ENCODE assay signal across 10 cellular contexts in genomic region chr2:75431757-75432156, GRCh38.
DNase-seq lines count a peak whose midpoint lies in the region; ATAC-seq, FAIRE-seq and TF ChIP-seq lines count a peak whose summit lies in the region.
"Had no signal": no experiment of that assay in that cellular context is flagged by ENCODE, and none has a peak within 500 bp of the region (broad histone marks: within the 10 kb centered on the region; RNA-seq: fewer than 3 reads in every experiment).

No MANE protein-coding gene starts in this region.

- CTCF ChIA-PET in RWPE1 (lab: Yijun Ruan, JAX), result no interaction called here

- H3K36me3 Mint-ChIP-seq in stimulated activated effector memory CD8-positive, alpha-beta T cell treated with anti-CD3 and anti-CD28 coated beads, Interleukin-12 subunit alpha, Interleukin-12 subunit beta, amount 100 ng/mL, for 72 hours, result no peaks in the 10 kb centered on the region

- DNase-seq in GM18507 (ENCODE audit: extremely low spot score, insufficient read length, low read depth) (no peak), epithelial cell of proximal tubule (ENCODE audit: low read depth) (peak; percentile 40), RWPE1 (ENCODE audit: low spot score) (no peak)
- DNase-seq in stimulated activated CD4-positive, alpha-beta T cell treated with anti-CD3 and anti-CD28 coated beads, Interleukin-12 subunit alpha, Interleukin-12 subunit beta, amount 100 ng/mL, for 4 hours, result no peak
- no peak for DNase-seq in stimulated activated effector memory CD8-positive, alpha-beta T cell treated with anti-CD3 and anti-CD28 coated beads, Interleukin-12 subunit alpha, Interleukin-12 subunit beta, amount 100 ng/mL, for 72 hours (ENCODE audit: low spot score in 2 of 2)
- DNase-seq in stimulated activated naive CD8-positive, alpha-beta T cell treated with anti-CD3 and anti-CD28 coated beads, Interleukin-15, amount 100 ng/mL, for 72 hours, result no peak
- DNase-seq: activated effector memory CD4-positive, alpha-beta T cell treated with Interleukin-2 at 50 U/mL for 16 hours; T1000 had no signal

- ATAC-seq in GM21447 (IDR thresholded peaks at IDR 0.05; ENCODE audit: unreplicated experiment), result peak; percentile 64
- peak; percentile 64 for ATAC-seq in HG03095 (IDR thresholded peaks at IDR 0.05; ENCODE audit: unreplicated experiment)
- ATAC-seq in stimulated activated effector memory CD8-positive, alpha-beta T cell treated with anti-CD3 and anti-CD28 coated beads, Interleukin-12 subunit alpha, Interleukin-12 subunit beta, amount 100 ng/mL, for 72 hours, result no peak
- no peak for ATAC-seq in stimulated activated naive CD8-positive, alpha-beta T cell treated with anti-CD3 and anti-CD28 coated beads, Interleukin-15, amount 100 ng/mL, for 72 hours

- H3K4me3 Mint-ChIP-seq in stimulated activated effector memory CD8-positive, alpha-beta T cell treated with anti-CD3 and anti-CD28 coated beads, Interleukin-12 subunit alpha, Interleukin-12 subunit beta, amount 100 ng/mL, for 72 hours, result no peak overlapping the region
- no peak overlapping the region for H3K4me3 Mint-ChIP-seq in stimulated activated naive CD8-positive, alpha-beta T cell treated with anti-CD3 and anti-CD28 coated beads, Interleukin-15, amount 100 ng/mL, for 72 hours

- H3K27ac ChIP-seq in RWPE1, result no peak overlapping the region

- H3K4me1 Mint-ChIP-seq in stimulated activated effector memory CD8-positive, alpha-beta T cell treated with anti-CD3 and anti-CD28 coated beads, Interleukin-12 subunit alpha, Interleukin-12 subunit beta, amount 100 ng/mL, for 72 hours, result no peaks in the 10 kb centered on the region
- no peaks in the 10 kb centered on the region for H3K4me1 Mint-ChIP-seq in stimulated activated naive CD8-positive, alpha-beta T cell treated with anti-CD3 and anti-CD28 coated beads, Interleukin-15, amount 100 ng/mL, for 72 hours

- POLR2A ChIA-PET in RWPE1 (lab: Yijun Ruan, JAX; ENCODE audit: low non-redundant PET), result no interaction called here

- H3K27me3 Mint-ChIP-seq in stimulated activated naive CD8-positive, alpha-beta T cell treated with anti-CD3 and anti-CD28 coated beads, Interleukin-15, amount 100 ng/mL, for 72 hours, result peaks cover 25% of the 10 kb centered on the region

- FAIRE-seq in GM18507 (lab: Jason Lieb, UNC), result peak; percentile 95

- H3K4me3 ChIP-seq in epithelial cell of proximal tubule (ENCODE audit: low read depth, low read length), result no peak overlapping the region

- TF ChIP-seq CTCF in epithelial cell of proximal tubule (conservative IDR thresholded peaks at IDR 0.05; ENCODE audit: low read depth, low read length) (no peak), RWPE1 (conservative IDR thresholded peaks at IDR 0.05; ENCODE audit: low read depth) (no peak)

- no peak overlapping the region for H3K27ac Mint-ChIP-seq in stimulated activated effector memory CD8-positive, alpha-beta T cell treated with anti-CD3 and anti-CD28 coated beads, Interleukin-12 subunit alpha, Interleukin-12 subunit beta, amount 100 ng/mL, for 72 hours
- no peak overlapping the region for H3K27ac Mint-ChIP-seq in stimulated activated naive CD8-positive, alpha-beta T cell treated with anti-CD3 and anti-CD28 coated beads, Interleukin-15, amount 100 ng/mL, for 72 hours

- no peaks in the 10 kb centered on the region for H3K9me3 Mint-ChIP-seq in stimulated activated effector memory CD8-positive, alpha-beta T cell treated with anti-CD3 and anti-CD28 coated beads, Interleukin-12 subunit alpha, Interleukin-12 subunit beta, amount 100 ng/mL, for 72 hours
- H3K9me3 Mint-ChIP-seq in stimulated activated naive CD8-positive, alpha-beta T cell treated with anti-CD3 and anti-CD28 coated beads, Interleukin-15, amount 100 ng/mL, for 72 hours, result no peaks in the 10 kb centered on the region

Comparison
In these comparisons a context has a peak if more than half of its experiments do, and no peak if none do; other contexts are left out.
1. ATAC-seq: peak in GM21447 (single experiment) and HG03095 (single experiment); none in stimulated activated effector memory CD8-positive, alpha-beta T cell treated with anti-CD3 and anti-CD28 coated beads, Interleukin-12 subunit alpha, Interleukin-12 subunit beta, amount 100 ng/mL, for 72 hours (single experiment) and stimulated activated naive CD8-positive, alpha-beta T cell treated with anti-CD3 and anti-CD28 coated beads, Interleukin-15, amount 100 ng/mL, for 72 hours (single experiment).